ENCODE assay signal across 9 cellular contexts in the genomic region with DNA sequence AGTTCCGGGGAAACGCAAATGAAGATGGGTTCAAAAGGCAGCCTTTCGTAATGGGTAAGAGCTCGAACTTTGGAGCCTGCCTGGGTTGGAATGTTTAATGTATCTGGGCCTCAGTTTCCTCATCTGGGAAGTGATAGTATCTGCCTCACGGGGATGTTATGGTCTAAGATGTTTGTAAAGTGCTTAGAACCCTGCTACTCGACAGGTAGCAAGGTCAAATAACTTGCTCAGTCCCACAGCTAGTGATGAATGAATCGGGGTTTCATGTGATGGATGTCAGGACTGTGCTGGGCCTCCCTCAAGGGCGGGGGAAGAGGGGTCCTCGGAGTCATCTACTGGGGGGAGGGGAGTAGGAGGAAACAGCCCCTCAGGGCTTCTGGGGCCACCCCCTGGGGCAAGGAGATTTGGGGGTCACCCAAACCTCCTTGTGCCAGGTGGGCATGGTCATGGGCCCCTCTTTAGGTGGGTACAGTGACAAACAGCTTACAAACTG. TPM values are rescaled to one million over a fixed set of nuclear protein-coding genes. Genes with fewer than 3 reads are reported as not detected.
DNase-seq lines count a peak whose midpoint lies in the region; ATAC-seq and TF ChIP-seq lines count a peak whose summit lies in the region.
"Had no signal": no experiment of that assay in that cellular context is flagged by ENCODE, and none has a peak within 500 bp of the region (broad histone marks: within the 10 kb centered on the region; RNA-seq: fewer than 3 reads in every experiment).

No MANE protein-coding gene starts in this region.

- no peaks in the 10 kb centered on the region for H3K27me3 ChIP-seq in SU-DHL-6 (ENCODE audit: low read length)
- H3K27me3 ChIP-seq in gastrocnemius medialis, result no peaks in the 10 kb centered on the region

- peak overlapping the region; percentile 86 for H3K9ac ChIP-seq in SU-DHL-6 (ENCODE audit: low read length)

- intact Hi-C loops in gastrocnemius medialis (cut with DNase I; ENCODE audit: low total_unique reads), result loop anchor here (2.0 to 10.0 kb wide), 3 partner anchors 33 to 97 kb away; a partner anchor contains a TSS

- H3K79me2 ChIP-seq in SU-DHL-6 (ENCODE audit: insufficient read depth, low read length), result peaks cover 8% of the 10 kb centered on the region; the same call in 1 of the 2 replicates

- H3F3A ChIP-seq in SU-DHL-6 (ENCODE audit: insufficient read depth), result peaks cover 15% of the 10 kb centered on the region

- TF ChIP-seq POLR2A in gastrocnemius medialis (IDR thresholded peaks at IDR 0.05), result no peak

- peak overlapping the region; percentile 23 for H3K27ac ChIP-seq in SU-DHL-6 (ENCODE audit: low read depth, low read length)
- H3K27ac ChIP-seq in gastrocnemius medialis, result peak overlapping the region; percentile 88 to 98 (median 92)

- H3K4me3 ChIP-seq in GM12865 (ENCODE audit: low read depth, low read length) (peak overlapping the region; percentile 89), SU-DHL-6 (ENCODE audit: insufficient read depth, low read length, poor library complexity, severe bottlenecking) (peak overlapping the region; percentile 87), fibroblast of mammary gland (ENCODE audit: control insufficient read depth, low read depth, low read length) (peak overlapping the region; percentile 86), gastrocnemius medialis (peak overlapping the region; percentile 77 to 99 (median 88))

- H3K9me2 ChIP-seq in SU-DHL-6 (replicated peaks; ENCODE audit: insufficient read depth, low read length), result no peaks in the 10 kb centered on the region

- H3K9me3 ChIP-seq in SU-DHL-6 (ENCODE audit: insufficient read depth, low read length), result no peaks in the 10 kb centered on the region
- no peaks in the 10 kb centered on the region for H3K9me3 ChIP-seq in gastrocnemius medialis

- H3K4me2 ChIP-seq in SU-DHL-6 (ENCODE audit: low read depth, low read length, poor library complexity, severe bottlenecking), result peak overlapping the region; percentile 80

- H4K20me1 ChIP-seq in SU-DHL-6 (ENCODE audit: low read depth, low read length), result no peaks in the 10 kb centered on the region

- H2AFZ ChIP-seq in SU-DHL-6 (ENCODE audit: low read depth, low read length, severe bottlenecking), result peak overlapping the region; percentile 78

- peaks cover 18 to 26% of the 10 kb centered on the region in 2 donors for H3K4me1 ChIP-seq in gastrocnemius medialis

- H3K36me3 ChIP-seq in SU-DHL-6 (ENCODE audit: low read length) (no peaks in the 10 kb centered on the region), gastrocnemius medialis (peaks cover 0 to 20% of the 10 kb centered on the region in 2 donors)

- DNase-seq in GM12865 (ENCODE audit: low read depth), result peak; percentile 23
- DNase-seq in fibroblast of mammary gland (ENCODE audit: low read depth), result no peak
- DNase-seq in gastrocnemius medialis, result no peak
- DNase-seq in NCI-H2029 treated with DMSO at 0.1 percent for 48 hours (lab: John Stamatoyannopoulos, UW), result no peak
- no peak for DNase-seq in activated CD8-positive, alpha-beta memory T cell treated with anti-CD3 and anti-CD28 coated beads for 24 hours
- DNase-seq in NCI-H187 (lab: John Stamatoyannopoulos, UW), result no peak

- TF ChIP-seq CTCF in GM12865 (IDR thresholded peaks at IDR 0.05; ENCODE audit: insufficient read depth, low read depth, low read length, missing control alignments) (no peak), SU-DHL-6 (IDR thresholded peaks at IDR 0.05; ENCODE audit: insufficient read depth, low read length, poor library complexity, severe bottlenecking) (no peak), fibroblast of mammary gland (conservative IDR thresholded peaks at IDR 0.05; ENCODE audit: control insufficient read depth, insufficient read depth, low read depth, low read length) (no peak), gastrocnemius medialis (IDR thresholded peaks at IDR 0.05 in 4 of 5, conservative IDR thresholded peaks at IDR 0.05 in 1 of 5) (no peak)

- in situ Hi-C loops in gastrocnemius medialis (cut with MboI; ENCODE audit: low sequenced_read_pairs in 4 of 4), result loop anchor here in 1 of 4 donors (10.0 kb wide), 1 partner anchor 47 kb away; a partner anchor contains a TSS

- ATAC-seq in gastrocnemius medialis (no peak), HG02981 (IDR thresholded peaks at IDR 0.05; ENCODE audit: unreplicated experiment) (no peak)

RNA-seq across cellular contexts. Expression of a gene that starts 0.7 kb away (rescaled TPM):
- 10 to 100 TPM; 27.9 to 64.0 (median 41.5) TPM for total RNA-seq in gastrocnemius medialis

RNA-seq across cellular contexts. Expression of a gene that starts 15.6 kb away (rescaled TPM):
- under 1 TPM in 1 of 4 donors, not detected in 3; 0.87 TPM for total RNA-seq in gastrocnemius medialis
- total RNA-seq: M059J had no signal

RNA-seq across cellular contexts. Expression of a gene that starts 28.9 kb away (rescaled TPM):
- total RNA-seq in gastrocnemius medialis, result 10 to 100 TPM; 14.2 to 35.9 (median 27.8) TPM

RNA-seq across cellular contexts. Expression of a gene that starts 46.0 kb away (rescaled TPM):
- 10 to 100 TPM in 1 of 4 donors, 1 to 10 TPM in 3; 5.5 to 28.6 (median 7.0) TPM for total RNA-seq in gastrocnemius medialis
